ENCODE assay signal across 8 cellular contexts in the genomic region with DNA sequence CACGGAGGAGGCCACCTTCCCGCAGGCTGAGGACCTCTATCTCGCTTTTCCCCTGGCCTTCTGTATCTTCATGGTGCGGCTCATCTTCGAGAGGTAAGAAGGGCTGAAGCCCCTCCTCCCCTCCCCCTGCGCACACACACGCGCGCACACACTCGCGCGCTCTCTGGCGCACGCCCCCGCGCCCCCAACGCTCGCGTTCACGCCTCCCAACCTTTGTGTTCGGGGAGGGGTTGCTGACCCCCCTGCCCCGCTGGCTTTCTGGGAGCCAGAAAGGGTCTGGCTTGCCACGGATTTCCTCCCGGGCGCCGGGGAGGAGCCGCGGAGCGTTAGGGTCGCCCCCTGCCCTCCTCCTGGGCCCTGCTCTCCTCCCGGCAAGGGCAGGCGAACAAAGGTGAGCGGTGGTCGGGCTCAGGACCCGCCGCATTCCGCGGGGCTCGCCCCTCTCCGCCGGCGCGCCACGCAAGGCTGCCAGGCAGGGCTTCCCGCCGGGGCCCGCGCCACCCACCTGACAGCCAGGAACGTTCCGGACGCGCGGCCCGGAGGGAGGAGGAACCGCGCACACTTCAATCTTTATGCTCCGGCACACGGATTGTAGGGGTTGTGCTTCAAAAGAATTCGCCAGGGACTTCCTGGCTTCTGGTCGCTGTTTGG. TPM values are rescaled to one million over a fixed set of nuclear protein-coding genes. Genes with fewer than 3 reads are reported as not detected.
DNase-seq lines count a peak whose midpoint lies in the region; FAIRE-seq and TF ChIP-seq lines count a peak whose summit lies in the region.

No MANE protein-coding gene starts in this region.

- no peak overlapping the region for H3K4me3 Mint-ChIP-seq in activated CD4-positive, alpha-beta T cell treated with anti-CD3 and anti-CD28 coated beads, Interleukin-2, amount 10 ng/mL, durations not matched to agents 24 days and 14 days

- TF ChIP-seq CTCF in epithelial cell of esophagus (IDR thresholded peaks at IDR 0.05; ENCODE audit: insufficient read depth, low read depth, low read length, missing control alignments), result no peak
- TF ChIP-seq CTCF in suprapubic skin (IDR thresholded peaks at IDR 0.05), result no peak

- WGBS in suprapubic skin, result 0% methylated on average over 5 of the region's 60 CpGs

- H3K9me3 ChIP-seq in suprapubic skin, result no peaks in the 10 kb centered on the region

- H3K36me3 Mint-ChIP-seq in activated CD4-positive, alpha-beta T cell treated with anti-CD3 and anti-CD28 coated beads, Interleukin-2, amount 10 ng/mL, durations not matched to agents 24 days and 14 days (ENCODE audit: low read depth), result peaks cover 11% of the 10 kb centered on the region

- H3K4me1 ChIP-seq in suprapubic skin, result peaks cover 10% of the 10 kb centered on the region

- TF ChIP-seq EP300 in suprapubic skin (IDR thresholded peaks at IDR 0.05), result no peak

- peak overlapping the region; percentile 58 for H3K27ac ChIP-seq in suprapubic skin

- intact Hi-C loops in activated CD4-positive, alpha-beta T cell treated with anti-CD3 and anti-CD28 coated beads, Interleukin-2, amount 10 ng/mL, durations not matched to agents 24 days and 14 days (cut with micrococcal nuclease), result loop anchor here (1.0 to 10.0 kb wide), 5 partner anchors 23 to 251 kb away; partner anchors contain the start of gene STK39

- FAIRE-seq in H54 (lab: Jason Lieb, UNC), result no peak

- no peaks in the 10 kb centered on the region for H3K36me3 ChIP-seq in suprapubic skin

- H3K4me3 ChIP-seq in epithelial cell of esophagus (ENCODE audit: low read length), result peak overlapping the region; percentile 91
- peak overlapping the region; percentile 72 for H3K4me3 ChIP-seq in suprapubic skin

- H3K9me3 Mint-ChIP-seq in activated CD4-positive, alpha-beta T cell treated with anti-CD3 and anti-CD28 coated beads, Interleukin-2, amount 10 ng/mL, durations not matched to agents 24 days and 14 days, result no peaks in the 10 kb centered on the region

- peaks cover 27% of the 10 kb centered on the region for H3K4me1 Mint-ChIP-seq in activated CD4-positive, alpha-beta T cell treated with anti-CD3 and anti-CD28 coated beads, Interleukin-2, amount 10 ng/mL, durations not matched to agents 24 days and 14 days

- H3K27ac Mint-ChIP-seq in activated CD4-positive, alpha-beta T cell treated with anti-CD3 and anti-CD28 coated beads, Interleukin-2, amount 10 ng/mL, durations not matched to agents 24 days and 14 days, result peak overlapping the region; percentile 85

- TF ChIP-seq POLR2A in H54 (IDR thresholded peaks at IDR 0.05; ENCODE audit: low read depth, low read length), result no peak
- TF ChIP-seq POLR2A in suprapubic skin (IDR thresholded peaks at IDR 0.05), result no peak

- H3K27me3 ChIP-seq in suprapubic skin, result no peaks in the 10 kb centered on the region

- DNase-seq in NCI-H2107 treated with DMSO at 0.1 percent for 48 hours (lab: John Stamatoyannopoulos, UW; ENCODE audit: unreplicated experiment) (peak; percentile 18), NCI-H2107 (lab: John Stamatoyannopoulos, UW) (no peak), H54 (ENCODE audit: insufficient read length, low spot score) (peak; percentile 37), LoVo (ENCODE audit: low spot score) (peak; percentile 30), epithelial cell of esophagus (ENCODE audit: low read depth) (peak; percentile 50), mucosa of gallbladder (ENCODE audit: low spot score) (peak; percentile 22), suprapubic skin (ENCODE audit: low spot score in 2 of 2) (peak in 1 of 2 donors; percentile 63)
- peak; percentile 82 for DNase-seq in activated CD4-positive, alpha-beta T cell treated with anti-CD3 and anti-CD28 coated beads, Interleukin-2, amount 10 ng/mL, durations not matched to agents 24 days and 14 days

- no peaks in the 10 kb centered on the region for H3K27me3 Mint-ChIP-seq in activated CD4-positive, alpha-beta T cell treated with anti-CD3 and anti-CD28 coated beads, Interleukin-2, amount 10 ng/mL, durations not matched to agents 24 days and 14 days

RNA-seq across cellular contexts. Expression of gene CERS6, which starts 0.6 kb away (rescaled TPM):
- total RNA-seq in activated CD4-positive, alpha-beta T cell treated with anti-CD3 and anti-CD28 coated beads, Interleukin-2, amount 10 ng/mL, durations not matched to agents 24 days and 14 days, result 25.3 and 26.3 TPM in 2 replicates
- 22.4 TPM for total RNA-seq in mucosa of gallbladder
- total RNA-seq in suprapubic skin, result 10 to 100 TPM; 68.7 to 83.3 (median 77.0) TPM
